16 cellular contexts compared by ENCODE assay signal in genomic region chr17:3027786-3028532, GRCh38. TPM values are rescaled to one million over a fixed set of nuclear protein-coding genes. Genes with fewer than 3 reads are reported as not detected.
"Had no signal": no experiment of that assay in that cellular context is flagged by ENCODE, and none has a peak within 500 bp of the region (broad histone marks: within the 10 kb centered on the region; RNA-seq: fewer than 3 reads in every experiment).

No MANE protein-coding gene starts in this region.

- H3K27ac Mint-ChIP-seq: activated naive CD4-positive, alpha-beta T cell treated with anti-CD3 and anti-CD28 coated beads, Interleukin-2, amount 10 ng/mL, durations not matched to agents 7 days and 5 days; T-helper 2 cell treated with Interferon-gamma antibody and Interleukin-4, amounts not matched to agents 5 μg/mL and 100 μg/mL, for 36 hours had no signal

- H3K4me1 Mint-ChIP-seq: activated naive CD4-positive, alpha-beta T cell treated with anti-CD3 and anti-CD28 coated beads, Interleukin-2, amount 10 ng/mL, durations not matched to agents 7 days and 5 days had no signal

- H3K4me3 Mint-ChIP-seq: activated naive CD4-positive, alpha-beta T cell treated with anti-CD3 and anti-CD28 coated beads, Interleukin-2, amount 10 ng/mL, durations not matched to agents 7 days and 5 days; naive B cell; T-helper 2 cell treated with Interferon-gamma antibody and Interleukin-4, amounts not matched to agents 5 μg/mL and 100 μg/mL, for 36 hours had no signal

- H3K27me3 Mint-ChIP-seq: activated naive CD4-positive, alpha-beta T cell treated with anti-CD3 and anti-CD28 coated beads, Interleukin-2, amount 10 ng/mL, durations not matched to agents 7 days and 5 days; naive B cell had no signal

- DNase-seq: activated CD4-positive, alpha-beta T cell treated with anti-CD3 and anti-CD28 coated beads for 1 hour; activated CD4-positive, alpha-beta T cell treated with anti-CD3 and anti-CD28 coated beads, Interleukin-2, amount 50 U/mL, for 48 hours; activated naive CD4-positive, alpha-beta T cell treated with anti-CD3 and anti-CD28 coated beads, Interleukin-2, amount 10 ng/mL, durations not matched to agents 7 days and 5 days; colonic mucosa; foreskin melanocyte; heart left ventricle; naive B cell; nucleus accumbens; stimulated activated CD4-positive, alpha-beta T cell treated with anti-CD3 and anti-CD28 coated beads, Interleukin-2, amount 100 ng/mL, for 48 hours; stimulated activated naive CD4-positive, alpha-beta T cell treated with Interleukin-2 at 50 U/mL for 16 hours had no signal

- ATAC-seq: psoas muscle had no signal

RNA-seq across cellular contexts. Expression of gene OR1D5, which starts 35.4 kb away (rescaled TPM):
- total RNA-seq: cardiac septum, colonic mucosa, heart left ventricle, lower leg skin, psoas muscle, temporal lobe, ureter had no signal
